Comparison of ENCODE assay signal across 1 cellular context in the genomic region with DNA sequence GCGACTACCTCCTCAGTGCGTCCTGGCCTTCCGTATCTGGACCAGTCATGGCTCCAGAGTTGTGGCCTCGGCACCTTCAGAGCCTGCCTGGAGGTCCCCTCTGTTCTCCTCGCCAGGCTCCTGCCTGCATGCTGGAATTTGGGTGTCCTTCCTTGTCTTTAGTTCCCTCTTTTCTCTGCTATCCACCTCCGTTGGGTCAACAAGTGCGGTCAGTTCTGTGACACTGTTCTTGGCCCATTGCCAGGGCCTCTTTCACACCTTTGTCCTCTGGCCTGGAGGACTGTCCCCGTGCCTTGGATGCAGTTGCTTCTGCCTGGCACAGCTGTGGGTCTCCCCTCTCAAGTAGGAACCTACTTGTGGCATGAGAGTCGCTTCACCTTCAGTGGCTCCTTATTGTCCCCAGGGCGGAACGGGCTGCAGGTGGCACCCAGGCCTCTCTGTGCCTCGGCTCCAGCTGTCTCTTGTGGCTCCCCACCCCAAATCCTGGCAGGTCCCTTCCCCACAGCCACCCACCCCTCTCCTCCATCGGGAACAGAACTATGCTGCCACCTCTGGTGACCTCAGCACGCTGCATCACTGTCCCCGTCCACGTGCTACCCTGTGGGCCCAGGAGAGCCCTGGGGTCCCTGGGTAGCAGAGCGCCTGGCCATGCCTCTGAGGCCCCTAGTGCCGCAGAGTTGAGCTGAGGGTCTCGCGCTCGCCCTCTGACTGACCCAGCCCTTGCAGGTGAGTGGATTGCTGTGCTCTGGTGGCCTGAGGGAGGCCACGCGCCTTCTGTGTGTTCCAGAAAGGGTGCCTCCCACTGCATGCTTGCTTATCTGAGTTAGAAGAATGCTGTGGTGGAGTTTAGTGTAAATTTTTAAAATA.
TF ChIP-seq lines count a peak whose summit lies in the region.

No MANE protein-coding gene starts in this region.

TF ChIP-seq in HepG2, 621 proteins besides CTCF, POLR2A, EP300 and RAD21 (continued from another document):
- TF ChIP-seq, protein P1, sequence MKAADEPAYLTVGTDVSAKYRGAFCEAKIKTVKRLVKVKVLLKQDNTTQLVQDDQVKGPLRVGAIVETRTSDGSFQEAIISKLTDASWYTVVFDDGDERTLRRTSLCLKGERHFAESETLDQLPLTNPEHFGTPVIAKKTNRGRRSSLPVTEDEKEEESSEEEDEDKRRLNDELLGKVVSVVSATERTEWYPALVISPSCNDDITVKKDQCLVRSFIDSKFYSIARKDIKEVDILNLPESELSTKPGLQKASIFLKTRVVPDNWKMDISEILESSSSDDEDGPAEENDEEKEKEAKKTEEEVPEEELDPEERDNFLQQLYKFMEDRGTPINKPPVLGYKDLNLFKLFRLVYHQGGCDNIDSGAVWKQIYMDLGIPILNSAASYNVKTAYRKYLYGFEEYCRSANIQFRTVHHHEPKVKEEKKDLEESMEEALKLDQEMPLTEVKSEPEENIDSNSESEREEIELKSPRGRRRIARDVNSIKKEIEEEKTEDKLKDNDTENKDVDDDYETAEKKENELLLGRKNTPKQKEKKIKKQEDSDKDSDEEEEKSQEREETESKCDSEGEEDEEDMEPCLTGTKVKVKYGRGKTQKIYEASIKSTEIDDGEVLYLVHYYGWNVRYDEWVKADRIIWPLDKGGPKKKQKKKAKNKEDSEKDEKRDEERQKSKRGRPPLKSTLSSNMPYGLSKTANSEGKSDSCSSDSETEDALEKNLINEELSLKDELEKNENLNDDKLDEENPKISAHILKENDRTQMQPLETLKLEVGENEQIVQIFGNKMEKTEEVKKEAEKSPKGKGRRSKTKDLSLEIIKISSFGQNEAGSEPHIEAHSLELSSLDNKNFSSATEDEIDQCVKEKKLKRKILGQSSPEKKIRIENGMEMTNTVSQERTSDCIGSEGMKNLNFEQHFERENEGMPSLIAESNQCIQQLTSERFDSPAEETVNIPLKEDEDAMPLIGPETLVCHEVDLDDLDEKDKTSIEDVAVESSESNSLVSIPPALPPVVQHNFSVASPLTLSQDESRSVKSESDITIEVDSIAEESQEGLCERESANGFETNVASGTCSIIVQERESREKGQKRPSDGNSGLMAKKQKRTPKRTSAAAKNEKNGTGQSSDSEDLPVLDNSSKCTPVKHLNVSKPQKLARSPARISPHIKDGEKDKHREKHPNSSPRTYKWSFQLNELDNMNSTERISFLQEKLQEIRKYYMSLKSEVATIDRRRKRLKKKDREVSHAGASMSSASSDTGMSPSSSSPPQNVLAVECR (CRISPR knock-in tag; IDR thresholded peaks at IDR 0.05; ENCODE audit: borderline replicate concordance), result peak; percentile 73; the same call in 1 of the 2 replicates
- TF ChIP-seq ZBTB7A (CRISPR knock-in tag; IDR thresholded peaks at IDR 0.05) (0 out of 2 replicates have a peak, but pooled peaks have one; percentile 21), ZFY (CRISPR knock-in tag; IDR thresholded peaks at IDR 0.05) (peak; percentile 33; the same call in 1 of the 2 replicates), HOXA3 (CRISPR knock-in tag; IDR thresholded peaks at IDR 0.05) (peak; percentile 25; the same call in 1 of the 2 replicates), ZNF501 (CRISPR knock-in tag; IDR thresholded peaks at IDR 0.05) (no peak), DNMT3B (CRISPR knock-in tag; conservative IDR thresholded peaks at IDR 0.05) (no peak)
